16 cellular contexts compared by ENCODE assay signal in the genomic region with DNA sequence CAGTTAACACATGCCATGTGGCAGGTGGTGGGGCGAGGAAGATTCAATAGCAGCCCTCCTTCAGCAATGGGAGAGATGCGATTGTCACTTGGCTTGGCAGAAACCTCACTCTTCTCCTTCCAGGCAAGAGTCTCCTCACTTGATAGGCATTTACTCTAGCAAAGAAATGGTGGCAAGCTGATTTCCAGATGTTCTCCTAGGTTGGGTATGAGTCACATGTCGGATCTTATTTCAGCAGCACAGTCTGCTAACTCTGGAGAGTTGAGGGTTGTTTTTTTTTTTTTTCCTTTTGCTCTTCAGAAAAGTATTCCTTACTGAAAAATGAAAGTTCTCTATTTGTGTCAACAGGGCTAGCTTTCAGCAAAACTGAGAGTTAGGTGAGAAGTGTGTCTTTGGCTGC.
DNase-seq lines count a peak whose midpoint lies in the region; ATAC-seq and TF ChIP-seq lines count a peak whose summit lies in the region.
"Had no signal": no experiment of that assay in that cellular context is flagged by ENCODE, and none has a peak within 500 bp of the region (broad histone marks: within the 10 kb centered on the region; RNA-seq: fewer than 3 reads in every experiment).

No MANE protein-coding gene starts in this region.

- no peak overlapping the region for H3K9ac ChIP-seq in mesenchymal stem cell (ENCODE audit: low read length)

- H4K91ac ChIP-seq in mesenchymal stem cell (ENCODE audit: low read length), result no peak overlapping the region

- WGBS in mesenchymal stem cell, result no CpG with 5 or more reads among the region's 3 CpGs
- WGBS in right lobe of liver (ENCODE audit: insufficient coverage, low coverage, low lambda C conversion rate, missing lambda C conversion rate), result 12% methylated on average over 3 of the region's 3 CpGs

- H2BK5ac ChIP-seq in mesenchymal stem cell (ENCODE audit: low read depth, low read length, poor library complexity, severe bottlenecking), result no peak overlapping the region

- no peak overlapping the region for H3K4ac ChIP-seq in mesenchymal stem cell (ENCODE audit: low read depth in 1 of 2, low read length in 2 of 2)

- no peaks in the 10 kb centered on the region for H3K4me1 ChIP-seq in mesenchymal stem cell (ENCODE audit: control insufficient read depth, insufficient read depth, low read depth, low read length)
- H3K4me1 ChIP-seq in right lobe of liver, result no peaks in the 10 kb centered on the region

- DNase-seq in DMS 273 treated with DMSO at 0.1 percent for 48 hours (lab: John Stamatoyannopoulos, UW) (peak; percentile 14), LHCN-M2 (ENCODE audit: low read depth) (peak; percentile 0), dedifferentiated amniotic fluid mesenchymal stem cell (ENCODE audit: extremely low spot score) (peak; percentile 56), mesenchymal stem cell (peak; percentile 9), right lobe of liver (no peak), mesenteric fat pad (ENCODE audit: low spot score) (no peak), NCI-H146 treated with DMSO at 0.1 percent for 48 hours (lab: John Stamatoyannopoulos, UW; ENCODE audit: unreplicated experiment) (no peak)
- DNase-seq: activated CD4-positive, CD25-positive, alpha-beta regulatory T cell treated with anti-CD3 and anti-CD28 coated beads, Interleukin-2, amount 50 U/mL, for 72 hours; activated T-cell treated with anti-CD3 and anti-CD28 coated beads, Interleukin-2, amount 50 U/mL, for 1 hour; CD8-positive, alpha-beta memory T cell; head of caudate nucleus; left colon; NCI-H2081 treated with DMSO at 0.1 percent for 48 hours had no signal

- intact Hi-C loops in right lobe of liver (cut with DNase I), result no loop called here

- no peak for TF ChIP-seq CTCF in right lobe of liver (IDR thresholded peaks at IDR 0.05)

- no peak overlapping the region for H3K4me2 ChIP-seq in mesenchymal stem cell (ENCODE audit: low read length, poor library complexity, severe bottlenecking)
- H3K4me2 ChIP-seq: smooth muscle cell had no signal

- H2BK120ac ChIP-seq in mesenchymal stem cell (ENCODE audit: low read depth, low read length), result no peak overlapping the region

- no peaks in the 10 kb centered on the region for H3K79me1 ChIP-seq in mesenchymal stem cell (replicated peaks; ENCODE audit: low read length, poor library complexity, severe bottlenecking)

- H3K14ac ChIP-seq in mesenchymal stem cell (ENCODE audit: low read length in 2 of 2), result no peak overlapping the region

- no peak overlapping the region for H2BK12ac ChIP-seq in mesenchymal stem cell (ENCODE audit: low read length in 2 of 2)

- H3K4me3 ChIP-seq in mesenchymal stem cell (ENCODE audit: insufficient read depth in 1 of 2, low read depth in 1 of 2, low read length in 2 of 2) (no peak overlapping the region), right lobe of liver (no peak overlapping the region)
- H3K4me3 ChIP-seq: K562, smooth muscle cell had no signal

- no peak overlapping the region for H2AK5ac ChIP-seq in mesenchymal stem cell (ENCODE audit: low read length, severe bottlenecking)

- H3K27ac ChIP-seq in mesenchymal stem cell (ENCODE audit: low read length, poor library complexity, severe bottlenecking) (no peak overlapping the region), right lobe of liver (no peak overlapping the region)

- H2BK15ac ChIP-seq in mesenchymal stem cell (ENCODE audit: low read depth, poor library complexity, severe bottlenecking), result no peak overlapping the region

- no peak overlapping the region for H3K23ac ChIP-seq in mesenchymal stem cell (ENCODE audit: low read length in 2 of 2)

- H3K36me3 ChIP-seq in mesenchymal stem cell (ENCODE audit: control insufficient read depth in 1 of 2, insufficient read depth in 2 of 2, low read depth in 1 of 2, low read length in 2 of 2) (no peaks in the 10 kb centered on the region), right lobe of liver (no peaks in the 10 kb centered on the region)

- no peak for ATAC-seq in GM19467 (IDR thresholded peaks at IDR 0.05; ENCODE audit: unreplicated experiment)
- no peak for ATAC-seq in right lobe of liver
- ATAC-seq: K562, left colon had no signal

- H3K9me3 ChIP-seq in mesenchymal stem cell (ENCODE audit: control insufficient read depth, low read length) (no peaks in the 10 kb centered on the region), right lobe of liver (no peaks in the 10 kb centered on the region)

- no peak overlapping the region for H4K8ac ChIP-seq in mesenchymal stem cell (ENCODE audit: low read length)

- H3K18ac ChIP-seq in mesenchymal stem cell (ENCODE audit: low read depth in 1 of 2, low read length in 2 of 2), result no peak overlapping the region

- peaks cover 0 to 9% of the 10 kb centered on the region in 2 experiments for H3K27me3 ChIP-seq in mesenchymal stem cell (ENCODE audit: control insufficient read depth in 1 of 2, insufficient read depth in 1 of 2, low read length in 2 of 2)
- no peaks in the 10 kb centered on the region for H3K27me3 ChIP-seq in right lobe of liver

- no peak overlapping the region for H2AFZ ChIP-seq in mesenchymal stem cell (ENCODE audit: low read depth, low read length)

- no peak for TF ChIP-seq POLR2A in right lobe of liver (IDR thresholded peaks at IDR 0.05)

Comparison
In these comparisons a context has a peak if more than half of its experiments do, and no peak if none do; other contexts are left out.
1. DNase-seq: peak in DMS 273 treated with DMSO at 0.1 percent for 48 hours (single experiment), LHCN-M2 (single experiment), dedifferentiated amniotic fluid mesenchymal stem cell (single experiment) and mesenchymal stem cell (single experiment); none in right lobe of liver (0 of 3), mesenteric fat pad (single experiment) and NCI-H146 treated with DMSO at 0.1 percent for 48 hours (single experiment).